In genomic region chr6:7262746-7263335, GRCh38 we compare ENCODE assay signal across 1 cellular context.
TF ChIP-seq lines count a peak whose summit lies in the region.

No MANE protein-coding gene starts in this region.

TF ChIP-seq in GM23338, 12 proteins besides CTCF, POLR2A, EP300 and RAD21 (continued from another document):
- no peak for TF ChIP-seq POLR2AphosphoS5 (IDR thresholded peaks at IDR 0.05; ENCODE audit: low read depth)
- TF ChIP-seq EZH2phosphoT487 (IDR thresholded peaks at IDR 0.05; ENCODE audit: unreplicated experiment), result no peak
- no peak for TF ChIP-seq ZNF331 (CRISPR knock-in tag; IDR thresholded peaks at IDR 0.05; ENCODE audit: low read depth)
- no peak for TF ChIP-seq STAT1 (IDR thresholded peaks at IDR 0.05; ENCODE audit: unreplicated experiment)
- TF ChIP-seq, protein P1, sequence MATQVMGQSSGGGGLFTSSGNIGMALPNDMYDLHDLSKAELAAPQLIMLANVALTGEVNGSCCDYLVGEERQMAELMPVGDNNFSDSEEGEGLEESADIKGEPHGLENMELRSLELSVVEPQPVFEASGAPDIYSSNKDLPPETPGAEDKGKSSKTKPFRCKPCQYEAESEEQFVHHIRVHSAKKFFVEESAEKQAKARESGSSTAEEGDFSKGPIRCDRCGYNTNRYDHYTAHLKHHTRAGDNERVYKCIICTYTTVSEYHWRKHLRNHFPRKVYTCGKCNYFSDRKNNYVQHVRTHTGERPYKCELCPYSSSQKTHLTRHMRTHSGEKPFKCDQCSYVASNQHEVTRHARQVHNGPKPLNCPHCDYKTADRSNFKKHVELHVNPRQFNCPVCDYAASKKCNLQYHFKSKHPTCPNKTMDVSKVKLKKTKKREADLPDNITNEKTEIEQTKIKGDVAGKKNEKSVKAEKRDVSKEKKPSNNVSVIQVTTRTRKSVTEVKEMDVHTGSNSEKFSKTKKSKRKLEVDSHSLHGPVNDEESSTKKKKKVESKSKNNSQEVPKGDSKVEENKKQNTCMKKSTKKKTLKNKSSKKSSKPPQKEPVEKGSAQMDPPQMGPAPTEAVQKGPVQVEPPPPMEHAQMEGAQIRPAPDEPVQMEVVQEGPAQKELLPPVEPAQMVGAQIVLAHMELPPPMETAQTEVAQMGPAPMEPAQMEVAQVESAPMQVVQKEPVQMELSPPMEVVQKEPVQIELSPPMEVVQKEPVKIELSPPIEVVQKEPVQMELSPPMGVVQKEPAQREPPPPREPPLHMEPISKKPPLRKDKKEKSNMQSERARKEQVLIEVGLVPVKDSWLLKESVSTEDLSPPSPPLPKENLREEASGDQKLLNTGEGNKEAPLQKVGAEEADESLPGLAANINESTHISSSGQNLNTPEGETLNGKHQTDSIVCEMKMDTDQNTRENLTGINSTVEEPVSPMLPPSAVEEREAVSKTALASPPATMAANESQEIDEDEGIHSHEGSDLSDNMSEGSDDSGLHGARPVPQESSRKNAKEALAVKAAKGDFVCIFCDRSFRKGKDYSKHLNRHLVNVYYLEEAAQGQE (IDR thresholded peaks at IDR 0.05; ENCODE audit: unreplicated experiment), result no peak
- TF ChIP-seq, protein P2, sequence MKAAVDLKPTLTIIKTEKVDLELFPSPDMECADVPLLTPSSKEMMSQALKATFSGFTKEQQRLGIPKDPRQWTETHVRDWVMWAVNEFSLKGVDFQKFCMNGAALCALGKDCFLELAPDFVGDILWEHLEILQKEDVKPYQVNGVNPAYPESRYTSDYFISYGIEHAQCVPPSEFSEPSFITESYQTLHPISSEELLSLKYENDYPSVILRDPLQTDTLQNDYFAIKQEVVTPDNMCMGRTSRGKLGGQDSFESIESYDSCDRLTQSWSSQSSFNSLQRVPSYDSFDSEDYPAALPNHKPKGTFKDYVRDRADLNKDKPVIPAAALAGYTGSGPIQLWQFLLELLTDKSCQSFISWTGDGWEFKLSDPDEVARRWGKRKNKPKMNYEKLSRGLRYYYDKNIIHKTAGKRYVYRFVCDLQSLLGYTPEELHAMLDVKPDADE (IDR thresholded peaks at IDR 0.05), result no peak
